ENCODE assay signal across 12 cellular contexts in the genomic region with DNA sequence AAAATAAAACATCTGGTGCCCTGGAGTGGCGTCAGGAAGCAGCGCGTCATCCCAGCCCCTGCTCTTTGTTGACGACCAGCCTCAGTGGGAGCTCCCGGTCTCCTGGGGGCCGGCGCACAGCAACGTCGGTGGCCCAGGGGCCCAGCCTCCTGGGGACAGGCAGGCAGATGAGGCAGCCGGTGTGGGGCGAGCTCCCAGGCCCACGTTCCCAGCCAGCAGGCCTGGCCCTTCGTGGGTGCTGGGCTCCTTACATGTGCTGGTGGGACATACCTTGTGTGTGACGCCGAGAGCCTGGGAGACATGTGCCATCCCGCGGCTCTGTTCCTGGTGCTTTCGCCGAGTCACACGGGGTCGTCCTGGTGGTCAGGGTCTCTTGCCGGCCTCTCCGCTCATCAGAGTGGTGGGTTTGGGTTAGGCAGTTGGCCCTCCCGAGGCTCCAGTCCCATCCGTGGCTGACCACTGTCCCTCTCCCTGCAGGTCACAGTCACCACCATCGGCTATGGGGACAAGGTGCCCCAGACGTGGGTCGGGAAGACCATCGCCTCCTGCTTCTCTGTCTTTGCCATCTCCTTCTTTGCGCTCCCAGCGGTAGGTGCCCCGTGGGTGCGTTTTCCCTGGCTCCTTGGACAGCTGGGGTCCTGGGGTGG.
DNase-seq lines count a peak whose midpoint lies in the region; ATAC-seq, FAIRE-seq and TF ChIP-seq lines count a peak whose summit lies in the region.
"Had no signal": no experiment of that assay in that cellular context is flagged by ENCODE, and none has a peak within 500 bp of the region (broad histone marks: within the 10 kb centered on the region; RNA-seq: fewer than 3 reads in every experiment).

No MANE protein-coding gene starts in this region.

- POLR2A ChIA-PET in WTC11 (lab: Charles Lee), result no interaction called here

- no peak for TF ChIP-seq CTCF in WTC11 (IDR thresholded peaks at IDR 0.05)

- no peaks in the 10 kb centered on the region for H3K9me3 Mint-ChIP-seq in WTC11
- H3K9me3 Mint-ChIP-seq: dendritic cell treated with granulocyte-macrophage colony-stimulating factor and Interleukin-4, amounts not matched to agents 40 ng/mL and 50 ng/mL, for 4 days; T-cell had no signal

- peaks cover 58% of the 10 kb centered on the region for H3K27me3 Mint-ChIP-seq in WTC11 (ENCODE audit: low read depth)
- H3K27me3 Mint-ChIP-seq: dendritic cell treated with granulocyte-macrophage colony-stimulating factor and Interleukin-4, amounts not matched to agents 40 ng/mL and 50 ng/mL, for 4 days; T-cell had no signal

- intact Hi-C loops in left ventricle myocardium superior (cut with micrococcal nuclease), result no loop called here

- CTCF ChIA-PET in WTC11 (lab: Charles Lee), result no interaction called here

- H3K4me1 Mint-ChIP-seq in WTC11, result no peaks in the 10 kb centered on the region
- H3K4me1 Mint-ChIP-seq: T-cell had no signal

- peak; percentile 5 for DNase-seq in GM12892 (ENCODE audit: insufficient read length)
- DNase-seq in WTC11 (ENCODE audit: low spot score), result peak; percentile 7
- DNase-seq in left ventricle myocardium superior, result peak; percentile 26
- peak; percentile 10 for DNase-seq in smooth muscle cell of the brain vasculature (ENCODE audit: low read depth, low spot score)
- DNase-seq in NCI-H128 (lab: John Stamatoyannopoulos, UW; ENCODE audit: unreplicated experiment), result no peak
- DNase-seq in NCI-H524 (lab: John Stamatoyannopoulos, UW), result no peak
- DNase-seq in DMS114 treated with DMSO at 0.1 percent for 48 hours (lab: John Stamatoyannopoulos, UW; ENCODE audit: unreplicated experiment), result no peak
- DNase-seq: activated CD4-positive, alpha-beta T cell treated with anti-CD3 and anti-CD28 coated beads, Interleukin-2, amount 50 U/mL, for 4 hours; Kasumi-1; NCI-H1930 had no signal

- no peaks in the 10 kb centered on the region for H3K36me3 Mint-ChIP-seq in WTC11

- no peak overlapping the region for H3K4me3 Mint-ChIP-seq in WTC11
- H3K4me3 Mint-ChIP-seq: dendritic cell treated with granulocyte-macrophage colony-stimulating factor and Interleukin-4, amounts not matched to agents 40 ng/mL and 50 ng/mL, for 4 days; T-cell had no signal

- H3K27ac Mint-ChIP-seq in WTC11, result no peak overlapping the region
- H3K27ac Mint-ChIP-seq: dendritic cell treated with granulocyte-macrophage colony-stimulating factor and Interleukin-4, amounts not matched to agents 40 ng/mL and 50 ng/mL, for 4 days; T-cell had no signal

- FAIRE-seq in GM12892 (lab: Jason Lieb, UNC), result no peak

- TF ChIP-seq POLR2A in GM12892 (IDR thresholded peaks at IDR 0.05; ENCODE audit: low read depth, low read length), result no peak

- ATAC-seq in WTC11 (no peak), left ventricle myocardium superior (no peak)
- ATAC-seq: T-cell had no signal

TF ChIP-seq in WTC11, 78 proteins besides CTCF, POLR2A, EP300 and RAD21 (continues in another document):
- TF ChIP-seq IRF1 (CRISPR knock-in tag; IDR thresholded peaks at IDR 0.05) (no peak), TEAD4 (CRISPR knock-in tag; IDR thresholded peaks at IDR 0.05) (no peak), ZNF263 (CRISPR knock-in tag; IDR thresholded peaks at IDR 0.05; ENCODE audit: low read depth) (no peak), CREM (CRISPR knock-in tag; IDR thresholded peaks at IDR 0.05) (no peak), ZBTB21 (CRISPR knock-in tag; IDR thresholded peaks at IDR 0.05; ENCODE audit: borderline replicate concordance) (no peak), ETV6 (CRISPR knock-in tag; IDR thresholded peaks at IDR 0.05) (no peak), ZNF396 (CRISPR knock-in tag; IDR thresholded peaks at IDR 0.05; ENCODE audit: borderline replicate concordance) (no peak), MAX (CRISPR knock-in tag; IDR thresholded peaks at IDR 0.05) (no peak), AFF4 (CRISPR knock-in tag; IDR thresholded peaks at IDR 0.05; ENCODE audit: borderline replicate concordance) (no peak), FOXJ3 (CRISPR knock-in tag; IDR thresholded peaks at IDR 0.05; ENCODE audit: borderline replicate concordance) (no peak), HMGA2 (CRISPR knock-in tag; IDR thresholded peaks at IDR 0.05) (no peak), CDX4 (CRISPR knock-in tag; IDR thresholded peaks at IDR 0.05; ENCODE audit: borderline replicate concordance) (no peak), NFYB (CRISPR knock-in tag; conservative IDR thresholded peaks at IDR 0.05; ENCODE audit: low read depth) (no peak)
- TF ChIP-seq, protein P1, sequence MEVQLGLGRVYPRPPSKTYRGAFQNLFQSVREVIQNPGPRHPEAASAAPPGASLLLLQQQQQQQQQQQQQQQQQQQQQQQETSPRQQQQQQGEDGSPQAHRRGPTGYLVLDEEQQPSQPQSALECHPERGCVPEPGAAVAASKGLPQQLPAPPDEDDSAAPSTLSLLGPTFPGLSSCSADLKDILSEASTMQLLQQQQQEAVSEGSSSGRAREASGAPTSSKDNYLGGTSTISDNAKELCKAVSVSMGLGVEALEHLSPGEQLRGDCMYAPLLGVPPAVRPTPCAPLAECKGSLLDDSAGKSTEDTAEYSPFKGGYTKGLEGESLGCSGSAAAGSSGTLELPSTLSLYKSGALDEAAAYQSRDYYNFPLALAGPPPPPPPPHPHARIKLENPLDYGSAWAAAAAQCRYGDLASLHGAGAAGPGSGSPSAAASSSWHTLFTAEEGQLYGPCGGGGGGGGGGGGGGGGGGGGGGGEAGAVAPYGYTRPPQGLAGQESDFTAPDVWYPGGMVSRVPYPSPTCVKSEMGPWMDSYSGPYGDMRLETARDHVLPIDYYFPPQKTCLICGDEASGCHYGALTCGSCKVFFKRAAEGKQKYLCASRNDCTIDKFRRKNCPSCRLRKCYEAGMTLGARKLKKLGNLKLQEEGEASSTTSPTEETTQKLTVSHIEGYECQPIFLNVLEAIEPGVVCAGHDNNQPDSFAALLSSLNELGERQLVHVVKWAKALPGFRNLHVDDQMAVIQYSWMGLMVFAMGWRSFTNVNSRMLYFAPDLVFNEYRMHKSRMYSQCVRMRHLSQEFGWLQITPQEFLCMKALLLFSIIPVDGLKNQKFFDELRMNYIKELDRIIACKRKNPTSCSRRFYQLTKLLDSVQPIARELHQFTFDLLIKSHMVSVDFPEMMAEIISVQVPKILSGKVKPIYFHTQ (CRISPR knock-in tag; IDR thresholded peaks at IDR 0.05), result no peak
- TF ChIP-seq, protein P2, sequence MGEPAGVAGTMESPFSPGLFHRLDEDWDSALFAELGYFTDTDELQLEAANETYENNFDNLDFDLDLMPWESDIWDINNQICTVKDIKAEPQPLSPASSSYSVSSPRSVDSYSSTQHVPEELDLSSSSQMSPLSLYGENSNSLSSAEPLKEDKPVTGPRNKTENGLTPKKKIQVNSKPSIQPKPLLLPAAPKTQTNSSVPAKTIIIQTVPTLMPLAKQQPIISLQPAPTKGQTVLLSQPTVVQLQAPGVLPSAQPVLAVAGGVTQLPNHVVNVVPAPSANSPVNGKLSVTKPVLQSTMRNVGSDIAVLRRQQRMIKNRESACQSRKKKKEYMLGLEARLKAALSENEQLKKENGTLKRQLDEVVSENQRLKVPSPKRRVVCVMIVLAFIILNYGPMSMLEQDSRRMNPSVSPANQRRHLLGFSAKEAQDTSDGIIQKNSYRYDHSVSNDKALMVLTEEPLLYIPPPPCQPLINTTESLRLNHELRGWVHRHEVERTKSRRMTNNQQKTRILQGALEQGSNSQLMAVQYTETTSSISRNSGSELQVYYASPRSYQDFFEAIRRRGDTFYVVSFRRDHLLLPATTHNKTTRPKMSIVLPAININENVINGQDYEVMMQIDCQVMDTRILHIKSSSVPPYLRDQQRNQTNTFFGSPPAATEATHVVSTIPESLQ (CRISPR knock-in tag; IDR thresholded peaks at IDR 0.05), result no peak

Comparison
In these comparisons a context has a peak if more than half of its experiments do, and no peak if none do; other contexts are left out.
1. DNase-seq: peak in GM12892 (single experiment), WTC11 (single experiment), left ventricle myocardium superior (single experiment) and smooth muscle cell of the brain vasculature (single experiment); none in NCI-H128 (single experiment), NCI-H524 (0 of 2) and DMS114 treated with DMSO at 0.1 percent for 48 hours (single experiment).